ENCODE assay signal across 10 cellular contexts in genomic region chr1:85398391-85399064, GRCh38.
DNase-seq lines count a peak whose midpoint lies in the region; ATAC-seq, FAIRE-seq and TF ChIP-seq lines count a peak whose summit lies in the region.
"Had no signal": no experiment of that assay in that cellular context is flagged by ENCODE, and none has a peak within 500 bp of the region (broad histone marks: within the 10 kb centered on the region; RNA-seq: fewer than 3 reads in every experiment).

No MANE protein-coding gene starts in this region.

- no peaks in the 10 kb centered on the region for H3K9me1 ChIP-seq in endothelial cell of umbilical vein (replicated peaks; ENCODE audit: control insufficient read depth, extremely low read depth, insufficient read depth, low read length)

- H3K27ac ChIP-seq in OCI-LY1 (ENCODE audit: low read depth, low read length, poor library complexity, severe bottlenecking) (no peak overlapping the region), endothelial cell of umbilical vein (ENCODE audit: insufficient read depth, low read depth, low read length) (no peak overlapping the region), mesendoderm (ENCODE audit: low read depth, low read length) (no peak overlapping the region)

- H3K27me3 Mint-ChIP-seq in natural killer cell treated with Interleukin-12 subunit alpha and Interleukin-12 subunit beta and Interleukin-15 and Interleukin-18, amount 100 ng/mL, for 72 hours = peaks cover 0 to 3% of the 10 kb centered on the region in 2 donors

- no CpG with 5 or more reads among the region's 6 CpGs for WGBS in mesendoderm (ENCODE audit: extremely low coverage, insufficient coverage, low lambda C conversion rate)

- H3K9ac ChIP-seq in OCI-LY1 (ENCODE audit: low read length) (no peak overlapping the region), endothelial cell of umbilical vein (replicated peaks; ENCODE audit: extremely low read depth, insufficient read depth, low read length) (no peak overlapping the region), mesendoderm (ENCODE audit: low read length) (no peak overlapping the region)

- H3K9me3 Mint-ChIP-seq in natural killer cell treated with Interleukin-12 subunit alpha and Interleukin-12 subunit beta and Interleukin-15 and Interleukin-18, amount 100 ng/mL, for 72 hours = no peaks in the 10 kb centered on the region

- no peaks in the 10 kb centered on the region for H3K36me3 Mint-ChIP-seq in natural killer cell treated with Interleukin-12 subunit alpha and Interleukin-12 subunit beta and Interleukin-15 and Interleukin-18, amount 100 ng/mL, for 72 hours

- TF ChIP-seq POLR2A in endothelial cell of umbilical vein (IDR thresholded peaks at IDR 0.05; ENCODE audit: low read depth, low read length) = no peak

- POLR2A ChIA-PET in endothelial cell of umbilical vein (lab: Charles Lee) = no interaction called here

- H4K8ac ChIP-seq in mesendoderm (ENCODE audit: low read depth, low read length) = no peak overlapping the region

- H4K5ac ChIP-seq in mesendoderm (ENCODE audit: low read length) = no peak overlapping the region

- H3K79me2 ChIP-seq in OCI-LY1 (ENCODE audit: insufficient read depth, low read length) (no peaks in the 10 kb centered on the region), endothelial cell of umbilical vein (ENCODE audit: control insufficient read depth, insufficient read depth, low read length) (peaks cover 35% of the 10 kb centered on the region), mesendoderm (ENCODE audit: control insufficient read depth, insufficient read depth, low read length) (no peaks in the 10 kb centered on the region)

- H3K27ac Mint-ChIP-seq in natural killer cell treated with Interleukin-12 subunit alpha and Interleukin-12 subunit beta and Interleukin-15 and Interleukin-18, amount 100 ng/mL, for 72 hours = no peak overlapping the region

- H3K4me3 Mint-ChIP-seq in natural killer cell treated with Interleukin-12 subunit alpha and Interleukin-12 subunit beta and Interleukin-15 and Interleukin-18, amount 100 ng/mL, for 72 hours = no peak overlapping the region

- H2BK120ac ChIP-seq in mesendoderm (ENCODE audit: low read depth, low read length) = no peak overlapping the region

- no peaks in the 10 kb centered on the region for H3K79me1 ChIP-seq in mesendoderm (ENCODE audit: low read length)

- no peak for FAIRE-seq in endothelial cell of umbilical vein (lab: Jason Lieb, UNC)

- no peaks in the 10 kb centered on the region for H3F3A ChIP-seq in OCI-LY1 (ENCODE audit: insufficient read depth, low read length)

- BruUV-seq in endothelial cell of umbilical vein (replicated peaks; lab: Mats Ljungman, UMichigan) = no TSS peak

- no peaks in the 10 kb centered on the region for H3K4me1 Mint-ChIP-seq in natural killer cell treated with Interleukin-12 subunit alpha and Interleukin-12 subunit beta and Interleukin-15 and Interleukin-18, amount 100 ng/mL, for 72 hours (ENCODE audit: low read depth in 2 of 2)

- H3K4me3 ChIP-seq in OCI-LY1 (ENCODE audit: low read depth, low read length, poor library complexity, severe bottlenecking) (no peak overlapping the region), endothelial cell of umbilical vein (replicated peaks in 1 of 3; ENCODE audit: insufficient read depth in 1 of 3, low read depth in 1 of 3, low read length in 3 of 3) (no peak overlapping the region), mesendoderm (ENCODE audit: low read length) (no peak overlapping the region)

- no peak overlapping the region for H2AK5ac ChIP-seq in mesendoderm (ENCODE audit: low read length)

- H3K23ac ChIP-seq in mesendoderm (ENCODE audit: low read length) = no peak overlapping the region

- H3K9me2 ChIP-seq in OCI-LY1 (ENCODE audit: low read depth, low read length) = no peaks in the 10 kb centered on the region

- no peak for ATAC-seq in natural killer cell treated with Interleukin-12 subunit alpha and Interleukin-12 subunit beta and Interleukin-15 and Interleukin-18, amount 100 ng/mL, for 72 hours
- no peak for ATAC-seq in GM21528 (IDR thresholded peaks at IDR 0.05; ENCODE audit: low FRiP score, unreplicated experiment)

- no peaks in the 10 kb centered on the region for H4K20me1 ChIP-seq in OCI-LY1 (ENCODE audit: insufficient read depth, low read length)
- no peaks in the 10 kb centered on the region for H4K20me1 ChIP-seq in endothelial cell of umbilical vein (replicated peaks; ENCODE audit: control insufficient read depth, extremely low read depth, insufficient read depth, low read length)

- dilution Hi-C loops in endothelial cell of umbilical vein (cut with MboI; ENCODE audit: extremely low pct_ligation_motif_present, low sequenced_read_pairs) = no loop called here

- TF ChIP-seq CTCF in OCI-LY1 (IDR thresholded peaks at IDR 0.05; ENCODE audit: low read length) = peak; percentile 11; the same call in 1 of the 2 replicates
- TF ChIP-seq CTCF in endothelial cell of umbilical vein (IDR thresholded peaks at IDR 0.05; ENCODE audit: extremely low read depth in 1 of 2, insufficient read depth in 1 of 2, low read depth in 1 of 2, low read length in 2 of 2) = peak in 1 of 2 donors; percentile 29
- TF ChIP-seq CTCF in GM20000 (IDR thresholded peaks at IDR 0.05; ENCODE audit: extremely low read depth, missing control alignments) = no peak

- H3K56ac ChIP-seq in mesendoderm (ENCODE audit: low read length) = no peak overlapping the region

- H2AFZ ChIP-seq in OCI-LY1 (ENCODE audit: low read length) = no peak overlapping the region
- no peak overlapping the region for H2AFZ ChIP-seq in endothelial cell of umbilical vein (ENCODE audit: low read depth, low read length)

- H3K36me3 ChIP-seq in OCI-LY1 (ENCODE audit: insufficient read depth, low read length) = no peaks in the 10 kb centered on the region
- H3K36me3 ChIP-seq in endothelial cell of umbilical vein (ENCODE audit: control insufficient read depth in 2 of 2, extremely low read depth in 1 of 2, insufficient read depth in 2 of 2, low read length in 2 of 2) = no peaks in the 10 kb centered on the region
- no peaks in the 10 kb centered on the region for H3K36me3 ChIP-seq in mesendoderm (ENCODE audit: control insufficient read depth, insufficient read depth, low read length)

- H3K18ac ChIP-seq in mesendoderm (ENCODE audit: low read length) = no peak overlapping the region

- CTCF ChIA-PET in endothelial cell of umbilical vein (lab: Charles Lee) = interaction anchor here (1.1 to 6.1 kb wide), 6 partner anchors 10 to 104 kb away, joined by 3 to 34 read pairs (median 4); no protein-coding TSS in a partner anchor

- H3K9me3 ChIP-seq in OCI-LY1 (ENCODE audit: low read length) = no peaks in the 10 kb centered on the region
- no peaks in the 10 kb centered on the region for H3K9me3 ChIP-seq in endothelial cell of umbilical vein (replicated peaks; ENCODE audit: control insufficient read depth, insufficient read depth, low read length)

- in situ Hi-C loops in Caki2 (cut with HindIII; ENCODE audit: low pct_unique_long_range_greater_than_20kb, low sequenced_read_pairs) = no loop called here

- H3K4me2 ChIP-seq in OCI-LY1 (ENCODE audit: low read length) (no peak overlapping the region), endothelial cell of umbilical vein (ENCODE audit: insufficient read depth, low read length) (no peak overlapping the region), mesendoderm (ENCODE audit: low read length) (no peak overlapping the region)

- H2BK15ac ChIP-seq in mesendoderm (replicated peaks; ENCODE audit: low read depth) = no peak overlapping the region

- H3K4me1 ChIP-seq in OCI-LY1 (ENCODE audit: insufficient read depth, low read length, severe bottlenecking) (no peaks in the 10 kb centered on the region), endothelial cell of umbilical vein (ENCODE audit: control insufficient read depth, extremely low read depth, insufficient read depth, low read length) (peaks cover 6% of the 10 kb centered on the region), mesendoderm (ENCODE audit: control insufficient read depth, low read depth, low read length) (no peaks in the 10 kb centered on the region)

- H3K27me3 ChIP-seq in OCI-LY1 (ENCODE audit: insufficient read depth, low read length) = no peaks in the 10 kb centered on the region
- H3K27me3 ChIP-seq in endothelial cell of umbilical vein (ENCODE audit: control insufficient read depth in 2 of 2, insufficient read depth in 2 of 2, low read length in 2 of 2) = no peaks in the 10 kb centered on the region
- no peaks in the 10 kb centered on the region for H3K27me3 ChIP-seq in mesendoderm (ENCODE audit: insufficient read depth, low read length, poor library complexity)

- H2BK5ac ChIP-seq in mesendoderm (ENCODE audit: low read length) = no peak overlapping the region

- DNase-seq in Caki2 (ENCODE audit: low read depth) = peak; percentile 28
- peak; percentile 49 for DNase-seq in endothelial cell of umbilical vein (ENCODE audit: low read depth, low spot score)
- peak; percentile 23 for DNase-seq in mesendoderm
- DNase-seq in stimulated activated CD4-positive, alpha-beta T cell treated with anti-CD3 and anti-CD28 coated beads, Interleukin-4, amount 100 ng/mL, for 1 hour = no peak
- DNase-seq in natural killer cell treated with Interleukin-12 subunit alpha and Interleukin-12 subunit beta and Interleukin-15 and Interleukin-18, amount 100 ng/mL, for 72 hours (ENCODE audit: low spot score) = no peak
- DNase-seq in GM20000 (ENCODE audit: low spot score) = no peak
- DNase-seq: activated effector memory CD4-positive, alpha-beta T cell treated with Interleukin-2 at 50 U/mL for 16 hours; stimulated activated naive CD4-positive, alpha-beta T cell had no signal

- no peak overlapping the region for H3K4ac ChIP-seq in mesendoderm (ENCODE audit: low read depth, low read length)

- intact Hi-C loops in endothelial cell of umbilical vein (cut with micrococcal nuclease) = loop anchor here (1.0 to 5.0 kb wide), 3 partner anchors 36 to 90 kb away; no protein-coding TSS in a partner anchor

TF ChIP-seq in endothelial cell of umbilical vein, 7 proteins besides CTCF, POLR2A, EP300 and RAD21:
- no peak for TF ChIP-seq MAX (IDR thresholded peaks at IDR 0.05; ENCODE audit: insufficient read depth, insufficient read length)
- no peak for TF ChIP-seq POLR2AphosphoS5 (IDR thresholded peaks at IDR 0.05; ENCODE audit: insufficient read depth, low read depth, low read length)
- TF ChIP-seq JUN (IDR thresholded peaks at IDR 0.05; ENCODE audit: borderline replicate concordance, insufficient read depth, insufficient read length, low read depth) = no peak
- TF ChIP-seq MYC (IDR thresholded peaks at IDR 0.05; ENCODE audit: low read depth, low read length) = no peak
- no peak for TF ChIP-seq GATA2 (IDR thresholded peaks at IDR 0.05; ENCODE audit: insufficient read depth, insufficient read length, low read depth, low read length)
- no peak for TF ChIP-seq EZH2 (IDR thresholded peaks at IDR 0.05; ENCODE audit: borderline replicate concordance, low read depth, low read length, severe bottlenecking)
- TF ChIP-seq FOS (IDR thresholded peaks at IDR 0.05; ENCODE audit: borderline replicate concordance, insufficient read depth, low read length) = no peak

Comparison
In these comparisons a context has a peak if more than half of its experiments do, and no peak if none do; other contexts are left out.
1. DNase-seq: peak in Caki2 (single experiment), endothelial cell of umbilical vein (single experiment) and mesendoderm (single experiment); none in stimulated activated CD4-positive, alpha-beta T cell treated with anti-CD3 and anti-CD28 coated beads, Interleukin-4, amount 100 ng/mL, for 1 hour (single experiment), natural killer cell treated with Interleukin-12 subunit alpha and Interleukin-12 subunit beta and Interleukin-15 and Interleukin-18, amount 100 ng/mL, for 72 hours (single experiment) and GM20000 (single experiment).